ENCODE assay signal across 1 cellular context in genomic region chr1:175248036-175248435, GRCh38. TPM values are rescaled to one million over a fixed set of nuclear protein-coding genes. Genes with fewer than 3 reads are reported as not detected.
"Had no signal": no experiment of that assay in that cellular context is flagged by ENCODE, and none has a peak within 500 bp of the region (broad histone marks: within the 10 kb centered on the region; RNA-seq: fewer than 3 reads in every experiment).

No MANE protein-coding gene starts in this region.

RNA-seq across cellular contexts. Expression of gene KIAA0040, which starts 55.5 kb away (rescaled TPM):
- total RNA-seq: HFFc6 had no signal
